8 cellular contexts compared by ENCODE assay signal in genomic region chr4:25377572-25377882, GRCh38. TPM values are rescaled to one million over a fixed set of nuclear protein-coding genes. Genes with fewer than 3 reads are reported as not detected.
A peak's percentile ranks its signal among the peaks of the same experiment; 100 is the strongest.
DNase-seq lines count a peak whose midpoint lies in the region; FAIRE-seq and TF ChIP-seq lines count a peak whose summit lies in the region.

No MANE protein-coding gene starts in this region.

- no peak for FAIRE-seq in HTR-8/SVneo (lab: Jason Lieb, UNC)

- peaks cover 12% of the 10 kb centered on the region for H3K36me3 Mint-ChIP-seq in activated CD4-positive, alpha-beta T cell treated with anti-CD3 and anti-CD28 coated beads, Interleukin-2, amount 10 ng/mL, durations not matched to agents 24 days and 14 days (ENCODE audit: low read depth)

- no peak for TF ChIP-seq CTCF in HL-60 (IDR thresholded peaks at IDR 0.05; ENCODE audit: insufficient read depth, low read length)
- TF ChIP-seq CTCF in breast epithelium (IDR thresholded peaks at IDR 0.05): no peak

- H3K4me3 ChIP-seq in HL-60 (replicated peaks; ENCODE audit: insufficient read depth, low read length) (peak overlapping the region; percentile 83), breast epithelium (peak overlapping the region; percentile 86 to 93 (median 87)), mucosa of rectum (ENCODE audit: low read length in 2 of 2) (peak overlapping the region; percentile 82 to 96)

- no peak for DNase-seq in activated CD4-positive, alpha-beta T cell treated with anti-CD3 and anti-CD28 coated beads, Interleukin-2, amount 10 ng/mL, durations not matched to agents 24 days and 14 days
- DNase-seq in activated CD4-positive, alpha-beta T cell treated with anti-CD3 and anti-CD28 coated beads, Interleukin-2, amount 50 U/mL, for 1 hour: no peak
- DNase-seq in HL-60 (ENCODE audit: low read depth in 1 of 2, low spot score in 1 of 2) (no peak), breast epithelium (ENCODE audit: low spot score in 2 of 2) (no peak), NCI-H345 treated with DMSO at 0.1 percent for 48 hours (lab: John Stamatoyannopoulos, UW; ENCODE audit: unreplicated experiment) (no peak), NCI-H2029 treated with DMSO at 0.1 percent for 48 hours (lab: John Stamatoyannopoulos, UW) (no peak), HTR-8/SVneo (ENCODE audit: insufficient read length, low spot score) (no peak)

- H3K36me3 ChIP-seq in breast epithelium: no peaks in the 10 kb centered on the region
- peaks cover 9 to 20% of the 10 kb centered on the region in 2 donors for H3K36me3 ChIP-seq in mucosa of rectum (ENCODE audit: control insufficient read depth in 2 of 2, insufficient read depth in 2 of 2, low read length in 2 of 2)

- no peak for TF ChIP-seq POLR2A in breast epithelium (IDR thresholded peaks at IDR 0.05)

- peaks cover 8% of the 10 kb centered on the region for H3K4me1 Mint-ChIP-seq in activated CD4-positive, alpha-beta T cell treated with anti-CD3 and anti-CD28 coated beads, Interleukin-2, amount 10 ng/mL, durations not matched to agents 24 days and 14 days

- H3K27me3 Mint-ChIP-seq in activated CD4-positive, alpha-beta T cell treated with anti-CD3 and anti-CD28 coated beads, Interleukin-2, amount 10 ng/mL, durations not matched to agents 24 days and 14 days: no peaks in the 10 kb centered on the region

- no peaks in the 10 kb centered on the region for H3K27me3 ChIP-seq in HL-60 (ENCODE audit: insufficient read depth, poor library complexity, severe bottlenecking)
- no peaks in the 10 kb centered on the region for H3K27me3 ChIP-seq in breast epithelium
- H3K27me3 ChIP-seq in mucosa of rectum (ENCODE audit: control insufficient read depth in 2 of 2, insufficient read depth in 2 of 2, low read length in 2 of 2): no peaks in the 10 kb centered on the region

- intact Hi-C loops in activated CD4-positive, alpha-beta T cell treated with anti-CD3 and anti-CD28 coated beads, Interleukin-2, amount 10 ng/mL, durations not matched to agents 24 days and 14 days (cut with micrococcal nuclease): loop anchor here (1.0 to 5.0 kb wide), 5 partner anchors 65 to 795 kb away; partner anchors contain the start of genes DHX15, PI4K2B, SEPSECS and SMIM20
- intact Hi-C loops in breast epithelium (cut with DNase I; ENCODE audit: low total_unique reads): no loop called here

- H3K9me3 ChIP-seq in breast epithelium: no peaks in the 10 kb centered on the region
- H3K9me3 ChIP-seq in mucosa of rectum (ENCODE audit: control insufficient read depth in 2 of 2, low read length in 2 of 2): no peaks in the 10 kb centered on the region

- no peak overlapping the region for H3K4me3 Mint-ChIP-seq in activated CD4-positive, alpha-beta T cell treated with anti-CD3 and anti-CD28 coated beads, Interleukin-2, amount 10 ng/mL, durations not matched to agents 24 days and 14 days

- no peaks in the 10 kb centered on the region for H3K9me3 Mint-ChIP-seq in activated CD4-positive, alpha-beta T cell treated with anti-CD3 and anti-CD28 coated beads, Interleukin-2, amount 10 ng/mL, durations not matched to agents 24 days and 14 days

- H3K27ac ChIP-seq in HL-60 (replicated peaks) (peak overlapping the region; percentile 79), breast epithelium (peak overlapping the region; percentile 74 to 88), mucosa of rectum (ENCODE audit: low read depth in 2 of 2, low read length in 2 of 2) (peak overlapping the region; percentile 57 to 68)

- peaks cover 0 to 11% of the 10 kb centered on the region in 2 donors for H3K4me1 ChIP-seq in breast epithelium
- peaks cover 0 to 10% of the 10 kb centered on the region in 2 donors for H3K4me1 ChIP-seq in mucosa of rectum (ENCODE audit: control insufficient read depth in 2 of 2, insufficient read depth in 2 of 2, low read length in 2 of 2)

- H3K27ac Mint-ChIP-seq in activated CD4-positive, alpha-beta T cell treated with anti-CD3 and anti-CD28 coated beads, Interleukin-2, amount 10 ng/mL, durations not matched to agents 24 days and 14 days: peak overlapping the region; percentile 87

- H3K9ac ChIP-seq in mucosa of rectum (ENCODE audit: low read depth in 1 of 2, low read length in 2 of 2): peak overlapping the region; percentile 84

RNA-seq across cellular contexts. Expression of gene ANAPC4, which starts 0.5 kb away (rescaled TPM):
- 37.4 and 42.1 TPM in 2 replicates for total RNA-seq in activated CD4-positive, alpha-beta T cell treated with anti-CD3 and anti-CD28 coated beads, Interleukin-2, amount 10 ng/mL, durations not matched to agents 24 days and 14 days
- total RNA-seq in breast epithelium: 10 to 100 TPM; 34.6 to 59.7 (median 36.1) TPM
